ENCODE assay signal across 2 cellular contexts in the genomic region with DNA sequence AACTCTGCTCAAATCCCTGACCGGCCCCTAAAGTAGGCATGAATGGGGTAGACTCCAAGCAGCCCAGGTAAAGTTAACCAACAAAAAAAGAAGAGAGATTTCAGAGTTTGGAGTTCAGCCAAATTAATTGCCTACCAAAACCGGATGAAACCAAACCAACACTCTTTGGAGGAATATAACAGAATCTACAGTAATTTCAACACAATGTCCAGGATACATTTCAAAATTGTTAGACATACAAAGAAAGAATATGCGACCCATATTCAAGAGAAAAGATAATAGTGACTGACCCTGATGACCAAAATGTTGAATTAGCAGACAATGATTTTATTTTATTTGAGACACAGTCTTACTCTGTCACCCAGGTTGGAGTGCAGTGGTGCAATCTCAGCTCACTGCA.
TF ChIP-seq lines count a peak whose summit lies in the region.

No MANE protein-coding gene starts in this region.

TF ChIP-seq in HEK293, 187 proteins besides CTCF, POLR2A, EP300 and RAD21 (continues in another document):
- TF ChIP-seq, protein P1, sequence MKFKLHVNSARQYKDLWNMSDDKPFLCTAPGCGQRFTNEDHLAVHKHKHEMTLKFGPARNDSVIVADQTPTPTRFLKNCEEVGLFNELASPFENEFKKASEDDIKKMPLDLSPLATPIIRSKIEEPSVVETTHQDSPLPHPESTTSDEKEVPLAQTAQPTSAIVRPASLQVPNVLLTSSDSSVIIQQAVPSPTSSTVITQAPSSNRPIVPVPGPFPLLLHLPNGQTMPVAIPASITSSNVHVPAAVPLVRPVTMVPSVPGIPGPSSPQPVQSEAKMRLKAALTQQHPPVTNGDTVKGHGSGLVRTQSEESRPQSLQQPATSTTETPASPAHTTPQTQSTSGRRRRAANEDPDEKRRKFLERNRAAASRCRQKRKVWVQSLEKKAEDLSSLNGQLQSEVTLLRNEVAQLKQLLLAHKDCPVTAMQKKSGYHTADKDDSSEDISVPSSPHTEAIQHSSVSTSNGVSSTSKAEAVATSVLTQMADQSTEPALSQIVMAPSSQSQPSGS (tag by site-specific recombination; IDR thresholded peaks at IDR 0.05; ENCODE audit: low read depth): no peak
- no peak for TF ChIP-seq ZNF596 (tag by site-specific recombination; IDR thresholded peaks at IDR 0.05)
- TF ChIP-seq, protein P2, sequence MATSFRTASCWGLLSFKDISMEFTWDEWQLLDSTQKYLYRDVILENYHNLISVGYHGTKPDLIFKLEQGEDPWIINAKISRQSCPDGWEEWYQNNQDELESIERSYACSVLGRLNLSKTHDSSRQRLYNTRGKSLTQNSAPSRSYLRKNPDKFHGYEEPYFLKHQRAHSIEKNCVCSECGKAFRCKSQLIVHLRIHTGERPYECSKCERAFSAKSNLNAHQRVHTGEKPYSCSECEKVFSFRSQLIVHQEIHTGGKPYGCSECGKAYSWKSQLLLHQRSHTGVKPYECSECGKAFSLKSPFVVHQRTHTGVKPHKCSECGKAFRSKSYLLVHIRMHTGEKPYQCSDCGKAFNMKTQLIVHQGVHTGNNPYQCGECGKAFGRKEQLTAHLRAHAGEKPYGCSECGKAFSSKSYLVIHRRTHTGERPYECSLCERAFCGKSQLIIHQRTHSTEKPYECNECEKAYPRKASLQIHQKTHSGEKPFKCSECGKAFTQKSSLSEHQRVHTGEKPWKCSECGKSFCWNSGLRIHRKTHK (tag by site-specific recombination; IDR thresholded peaks at IDR 0.05): peak; percentile 62; the same call in 1 of the 2 replicates
- no peak for TF ChIP-seq OSR2 (tag by site-specific recombination; IDR thresholded peaks at IDR 0.05)
- TF ChIP-seq ZNF140 (tag by site-specific recombination; IDR thresholded peaks at IDR 0.05): no peak
- TF ChIP-seq, protein P3, sequence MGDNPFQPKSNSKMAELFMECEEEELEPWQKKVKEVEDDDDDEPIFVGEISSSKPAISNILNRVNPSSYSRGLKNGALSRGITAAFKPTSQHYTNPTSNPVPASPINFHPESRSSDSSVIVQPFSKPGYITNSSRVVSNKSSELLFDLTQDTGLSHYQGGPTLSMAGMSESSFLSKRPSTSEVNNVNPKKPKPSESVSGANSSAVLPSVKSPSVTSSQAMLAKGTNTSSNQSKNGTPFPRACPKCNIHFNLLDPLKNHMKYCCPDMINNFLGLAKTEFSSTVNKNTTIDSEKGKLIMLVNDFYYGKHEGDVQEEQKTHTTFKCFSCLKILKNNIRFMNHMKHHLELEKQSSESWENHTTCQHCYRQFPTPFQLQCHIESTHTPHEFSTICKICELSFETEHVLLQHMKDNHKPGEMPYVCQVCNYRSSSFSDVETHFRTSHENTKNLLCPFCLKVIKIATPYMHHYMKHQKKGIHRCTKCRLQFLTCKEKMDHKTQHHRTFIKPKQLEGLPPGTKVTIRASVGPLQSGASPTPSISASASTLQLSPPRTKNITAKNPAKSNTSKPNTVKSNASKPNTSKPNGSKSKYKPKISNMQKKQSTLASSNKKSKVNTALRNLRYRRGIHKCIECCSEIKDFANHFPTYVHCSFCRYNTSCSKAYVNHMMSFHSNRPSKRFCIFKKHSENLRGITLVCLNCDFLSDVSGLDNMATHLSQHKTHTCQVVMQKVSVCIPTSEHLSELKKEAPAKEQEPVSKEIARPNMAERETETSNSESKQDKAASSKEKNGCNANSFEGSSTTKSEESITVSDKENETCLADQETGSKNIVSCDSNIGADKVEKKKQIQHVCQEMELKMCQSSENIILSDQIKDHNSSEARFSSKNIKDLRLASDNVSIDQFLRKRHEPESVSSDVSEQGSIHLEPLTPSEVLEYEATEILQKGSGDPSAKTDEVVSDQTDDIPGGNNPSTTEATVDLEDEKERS (tag by site-specific recombination; IDR thresholded peaks at IDR 0.05): no peak
- TF ChIP-seq ZNF175 (tag by site-specific recombination; IDR thresholded peaks at IDR 0.05): no peak
- no peak for TF ChIP-seq ZNF670 (tag by site-specific recombination; IDR thresholded peaks at IDR 0.05; ENCODE audit: low read depth)
- no peak for TF ChIP-seq MEIS1 (CRISPR knock-in tag; IDR thresholded peaks at IDR 0.05; ENCODE audit: borderline replicate concordance)
- no peak for TF ChIP-seq ZNF747 (tag by site-specific recombination; IDR thresholded peaks at IDR 0.05)
- TF ChIP-seq BCL11B (tag by site-specific recombination; IDR thresholded peaks at IDR 0.05; ENCODE audit: low read depth): no peak
- TF ChIP-seq, protein P4, sequence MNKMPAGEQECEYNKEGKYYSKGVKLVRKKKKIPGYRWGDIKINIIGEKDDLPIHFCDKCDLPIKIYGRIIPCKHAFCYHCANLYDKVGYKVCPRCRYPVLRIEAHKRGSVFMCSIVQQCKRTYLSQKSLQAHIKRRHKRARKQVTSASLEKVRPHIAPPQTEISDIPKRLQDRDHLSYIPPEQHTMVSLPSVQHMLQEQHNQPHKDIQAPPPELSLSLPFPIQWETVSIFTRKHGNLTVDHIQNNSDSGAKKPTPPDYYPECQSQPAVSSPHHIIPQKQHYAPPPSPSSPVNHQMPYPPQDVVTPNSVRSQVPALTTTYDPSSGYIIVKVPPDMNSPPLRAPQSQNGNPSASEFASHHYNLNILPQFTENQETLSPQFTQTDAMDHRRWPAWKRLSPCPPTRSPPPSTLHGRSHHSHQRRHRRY (tag by site-specific recombination; IDR thresholded peaks at IDR 0.05): no peak
- no peak for TF ChIP-seq KLF9 (tag by site-specific recombination; IDR thresholded peaks at IDR 0.05; ENCODE audit: low read depth)
- TF ChIP-seq SCRT1 (tag by site-specific recombination; IDR thresholded peaks at IDR 0.05; ENCODE audit: borderline replicate concordance): no peak
- TF ChIP-seq, protein P5, sequence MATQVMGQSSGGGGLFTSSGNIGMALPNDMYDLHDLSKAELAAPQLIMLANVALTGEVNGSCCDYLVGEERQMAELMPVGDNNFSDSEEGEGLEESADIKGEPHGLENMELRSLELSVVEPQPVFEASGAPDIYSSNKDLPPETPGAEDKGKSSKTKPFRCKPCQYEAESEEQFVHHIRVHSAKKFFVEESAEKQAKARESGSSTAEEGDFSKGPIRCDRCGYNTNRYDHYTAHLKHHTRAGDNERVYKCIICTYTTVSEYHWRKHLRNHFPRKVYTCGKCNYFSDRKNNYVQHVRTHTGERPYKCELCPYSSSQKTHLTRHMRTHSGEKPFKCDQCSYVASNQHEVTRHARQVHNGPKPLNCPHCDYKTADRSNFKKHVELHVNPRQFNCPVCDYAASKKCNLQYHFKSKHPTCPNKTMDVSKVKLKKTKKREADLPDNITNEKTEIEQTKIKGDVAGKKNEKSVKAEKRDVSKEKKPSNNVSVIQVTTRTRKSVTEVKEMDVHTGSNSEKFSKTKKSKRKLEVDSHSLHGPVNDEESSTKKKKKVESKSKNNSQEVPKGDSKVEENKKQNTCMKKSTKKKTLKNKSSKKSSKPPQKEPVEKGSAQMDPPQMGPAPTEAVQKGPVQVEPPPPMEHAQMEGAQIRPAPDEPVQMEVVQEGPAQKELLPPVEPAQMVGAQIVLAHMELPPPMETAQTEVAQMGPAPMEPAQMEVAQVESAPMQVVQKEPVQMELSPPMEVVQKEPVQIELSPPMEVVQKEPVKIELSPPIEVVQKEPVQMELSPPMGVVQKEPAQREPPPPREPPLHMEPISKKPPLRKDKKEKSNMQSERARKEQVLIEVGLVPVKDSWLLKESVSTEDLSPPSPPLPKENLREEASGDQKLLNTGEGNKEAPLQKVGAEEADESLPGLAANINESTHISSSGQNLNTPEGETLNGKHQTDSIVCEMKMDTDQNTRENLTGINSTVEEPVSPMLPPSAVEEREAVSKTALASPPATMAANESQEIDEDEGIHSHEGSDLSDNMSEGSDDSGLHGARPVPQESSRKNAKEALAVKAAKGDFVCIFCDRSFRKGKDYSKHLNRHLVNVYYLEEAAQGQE (tag by site-specific recombination; IDR thresholded peaks at IDR 0.05): no peak
- no peak for TF ChIP-seq ZNF112 (tag by site-specific recombination; IDR thresholded peaks at IDR 0.05)

TF ChIP-seq in K562, 482 proteins besides CTCF, POLR2A, EP300 and RAD21:
- TF ChIP-seq NFIC (IDR thresholded peaks at IDR 0.05) (0 out of 2 replicates have a peak, but pooled peaks have one; percentile 5), DDX20 (tag; IDR thresholded peaks at IDR 0.05; ENCODE audit: low read depth) (no peak)
